In the genomic region with DNA sequence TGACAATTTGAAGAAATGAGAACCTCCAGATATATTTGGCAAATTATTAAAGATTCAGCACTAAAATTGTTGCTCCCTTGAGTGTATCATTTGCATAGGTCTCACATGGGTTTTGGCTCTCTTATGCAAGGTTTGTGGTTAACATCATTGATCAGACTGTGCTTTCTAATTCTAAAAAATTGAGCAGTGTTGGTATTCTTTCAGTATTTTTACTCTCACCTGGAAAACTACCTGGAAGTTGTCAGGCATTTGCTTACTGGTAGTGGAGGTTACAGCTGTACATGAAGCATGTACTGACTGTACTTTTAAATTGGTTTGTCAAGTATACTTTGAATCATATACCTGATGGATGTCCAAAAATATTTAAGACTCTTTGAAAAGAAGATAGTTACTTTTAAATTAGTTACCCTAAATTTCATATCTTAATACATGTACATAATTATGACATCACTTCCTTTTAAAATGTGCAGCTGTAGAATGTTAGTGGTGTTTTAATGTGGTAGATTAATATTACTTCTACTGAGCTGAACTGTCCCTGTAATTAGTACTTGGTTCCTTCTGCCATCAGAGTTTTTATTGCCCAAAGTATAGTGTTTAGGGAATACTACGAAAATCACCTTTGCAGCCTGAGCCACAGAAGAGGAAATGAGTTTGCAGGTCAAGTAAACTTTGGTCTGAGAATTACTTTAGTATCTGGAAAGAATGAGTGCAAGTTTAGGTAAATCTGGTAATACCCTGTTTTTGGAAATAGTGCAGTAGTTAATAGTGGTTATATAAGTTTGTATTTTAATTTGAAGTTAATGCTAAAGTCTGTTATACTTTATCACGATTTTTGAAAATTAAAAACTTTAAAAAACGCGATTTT, we compare ENCODE assay signal across 8 cellular contexts. TPM values are rescaled to one million over a fixed set of nuclear protein-coding genes. Genes with fewer than 3 reads are reported as not detected.
DNase-seq lines count a peak whose midpoint lies in the region; ATAC-seq and TF ChIP-seq lines count a peak whose summit lies in the region.

No MANE protein-coding gene starts in this region.

- peak overlapping the region; percentile 100 for H3K27ac Mint-ChIP-seq in activated naive CD8-positive, alpha-beta T cell treated with anti-CD3 and anti-CD28 coated beads, Interleukin-2, amount 10 ng/mL, durations not matched to agents 7 days and 5 days

- H2BK5ac ChIP-seq in IMR-90 (ENCODE audit: low read depth, low read length, poor library complexity, severe bottlenecking), result peak overlapping the region; percentile 98

- ATAC-seq in IMR-90 (ENCODE audit: low read depth) (no peak), GM21786 (IDR thresholded peaks at IDR 0.05; ENCODE audit: unreplicated experiment) (no peak)
- no peak for ATAC-seq in activated naive CD8-positive, alpha-beta T cell treated with anti-CD3 and anti-CD28 coated beads, Interleukin-2, amount 10 ng/mL, durations not matched to agents 7 days and 5 days (ENCODE audit: low read depth)

- no peaks in the 10 kb centered on the region; a peak in 1 of 4 replicates for H3K79me1 ChIP-seq in IMR-90 (ENCODE audit: low read depth in 1 of 2, low read length in 2 of 2)

- peak overlapping the region; percentile 72 for H3K4me3 ChIP-seq in BLaER1
- peak overlapping the region; percentile 82 for H3K4me3 ChIP-seq in IMR-90 (ENCODE audit: insufficient read depth, low read depth, low read length)
- peak overlapping the region; percentile 60 to 65 for H3K4me3 ChIP-seq in tibial artery

- no peaks in the 10 kb centered on the region for H3K27me3 ChIP-seq in BLaER1
- H3K27me3 ChIP-seq in IMR-90 (ENCODE audit: control insufficient read depth, insufficient read depth, low read length), result no peaks in the 10 kb centered on the region
- no peaks in the 10 kb centered on the region for H3K27me3 ChIP-seq in layer of hippocampus (ENCODE audit: control insufficient read depth, insufficient read depth, low read length)
- no peaks in the 10 kb centered on the region for H3K27me3 ChIP-seq in tibial artery

- H3K4me3 Mint-ChIP-seq in activated naive CD8-positive, alpha-beta T cell treated with anti-CD3 and anti-CD28 coated beads, Interleukin-2, amount 10 ng/mL, durations not matched to agents 7 days and 5 days, result peak overlapping the region; percentile 99

- TF ChIP-seq POLR2A in IMR-90 (IDR thresholded peaks at IDR 0.05; ENCODE audit: low read depth, low read length), result no peak

- H3K4me1 ChIP-seq in BLaER1 (peaks cover 34% of the 10 kb centered on the region), IMR-90 (ENCODE audit: control insufficient read depth, insufficient read depth, low read length) (peaks cover 5% of the 10 kb centered on the region), tibial artery (peaks cover 0 to 67% (median 19%) of the 10 kb centered on the region in 4 donors)

- in situ Hi-C loops in IMR-90 (cut with MboI; ENCODE audit: low sequenced_read_pairs), result no loop called here

- H3K4me1 Mint-ChIP-seq in activated naive CD8-positive, alpha-beta T cell treated with anti-CD3 and anti-CD28 coated beads, Interleukin-2, amount 10 ng/mL, durations not matched to agents 7 days and 5 days, result peaks cover 48% of the 10 kb centered on the region

- DNase-seq in IMR-90 (no peak), tibial artery (no peak), nucleus accumbens (lab: John Stamatoyannopoulos, UW) (no peak)
- DNase-seq in activated naive CD8-positive, alpha-beta T cell treated with anti-CD3 and anti-CD28 coated beads, Interleukin-2, amount 10 ng/mL, durations not matched to agents 7 days and 5 days, result no peak
- DNase-seq in activated CD4-positive, alpha-beta T cell treated with anti-CD3 and anti-CD28 coated beads for 1 hour, result no peak

- no peak for TF ChIP-seq CTCF in IMR-90 (conservative IDR thresholded peaks at IDR 0.05; ENCODE audit: low read depth, low read length)
- TF ChIP-seq CTCF in tibial artery (IDR thresholded peaks at IDR 0.05), result no peak

- no peak overlapping the region for H2BK15ac ChIP-seq in IMR-90 (ENCODE audit: low read depth, low read length)

- no peak overlapping the region for H2BK20ac ChIP-seq in IMR-90 (ENCODE audit: low read depth, low read length)

- peak overlapping the region; percentile 93 for H3K23ac ChIP-seq in IMR-90 (ENCODE audit: low read depth, low read length)

- H3K27ac ChIP-seq in BLaER1 (peak overlapping the region; percentile 99), IMR-90 (ENCODE audit: insufficient read depth, low read length) (peak overlapping the region; percentile 98), layer of hippocampus (ENCODE audit: low read depth, low read length) (peak overlapping the region; percentile 94), tibial artery (peak overlapping the region; percentile 92 to 95)

- H3K9me1 ChIP-seq in IMR-90 (ENCODE audit: insufficient read depth, low read length), result no peaks in the 10 kb centered on the region

- H3K14ac ChIP-seq in IMR-90 (replicated peaks; ENCODE audit: low read depth, low read length), result peak overlapping the region; percentile 88

- peaks cover 8% of the 10 kb centered on the region; the same call in 1 of the 2 replicates for H3K36me3 ChIP-seq in BLaER1
- H3K36me3 ChIP-seq in IMR-90 (ENCODE audit: control insufficient read depth, insufficient read depth, low read length), result peaks cover 6% of the 10 kb centered on the region
- H3K36me3 ChIP-seq in tibial artery, result peaks cover 0 to 12% (median 5%) of the 10 kb centered on the region in 3 donors

- H4K91ac ChIP-seq in IMR-90 (ENCODE audit: insufficient read depth, low read depth, low read length), result peak overlapping the region; percentile 39; the same call in 1 of the 2 replicates

- H3K56ac ChIP-seq in IMR-90 (ENCODE audit: extremely low read depth, insufficient read depth, low read length), result peak overlapping the region; percentile 65

- H3K4ac ChIP-seq in IMR-90 (ENCODE audit: low read depth, low read length), result peak overlapping the region; percentile 65; the same call in 1 of the 2 replicates

- CTCF ChIA-PET in IMR-90 (lab: Yijun Ruan, JAX), result interaction anchor here (1.2 kb wide), 1 partner anchor 21 kb away, joined by 5 read pairs; no protein-coding TSS in a partner anchor

- H3K4me2 ChIP-seq in BLaER1 (peak overlapping the region; percentile 93), IMR-90 (ENCODE audit: low read depth, low read length) (peak overlapping the region; percentile 97)

- peak overlapping the region; percentile 24; the same call in 1 of the 2 replicates for H3K18ac ChIP-seq in IMR-90 (ENCODE audit: low read depth, low read length)

- H4K8ac ChIP-seq in IMR-90 (ENCODE audit: low read depth in 2 of 2, low read length in 2 of 2), result peak overlapping the region; percentile 33 to 80

- no peak overlapping the region for H2BK120ac ChIP-seq in IMR-90 (ENCODE audit: low read depth, low read length)

- H3K27me3 Mint-ChIP-seq in activated naive CD8-positive, alpha-beta T cell treated with anti-CD3 and anti-CD28 coated beads, Interleukin-2, amount 10 ng/mL, durations not matched to agents 7 days and 5 days, result no peaks in the 10 kb centered on the region

- no peak overlapping the region for H2AK5ac ChIP-seq in IMR-90 (ENCODE audit: low read depth, low read length)

- H3K9ac ChIP-seq in BLaER1 (peak overlapping the region; percentile 97), IMR-90 (ENCODE audit: low read depth, low read length) (peak overlapping the region; percentile 99)

- H3K9me3 ChIP-seq in BLaER1 (no peaks in the 10 kb centered on the region; the same call in 1 of the 2 replicates), IMR-90 (ENCODE audit: control insufficient read depth, insufficient read depth, low read length) (no peaks in the 10 kb centered on the region), tibial artery (no peaks in the 10 kb centered on the region)

- peaks cover 51% of the 10 kb centered on the region for H3K36me3 Mint-ChIP-seq in activated naive CD8-positive, alpha-beta T cell treated with anti-CD3 and anti-CD28 coated beads, Interleukin-2, amount 10 ng/mL, durations not matched to agents 7 days and 5 days

- POLR2A ChIA-PET in IMR-90 (lab: Charles Lee; ENCODE audit: unreplicated experiment), result interaction anchor here (1.0 to 1.5 kb wide), 2 partner anchors 21 to 101 kb away, joined by 7 to 12 read pairs; no protein-coding TSS in a partner anchor
- POLR2A ChIA-PET in activated naive CD8-positive, alpha-beta T cell treated with anti-CD3 and anti-CD28 coated beads, Interleukin-2, amount 10 ng/mL, durations not matched to agents 7 days and 5 days (lab: Charles Lee), result interaction anchor here (0.8 to 11.5 kb wide), 7 partner anchors 12 to 105 kb away, joined by 3 to 711 read pairs (median 23); no protein-coding TSS in a partner anchor

- peaks cover 24% of the 10 kb centered on the region; the same call in 1 of the 2 replicates for H4K20me1 ChIP-seq in BLaER1
- peaks cover 22% of the 10 kb centered on the region for H4K20me1 ChIP-seq in IMR-90 (ENCODE audit: insufficient read depth, low read length)

- dilution Hi-C loops in IMR-90 (cut with HindIII; ENCODE audit: low sequenced_read_pairs, unreplicated experiment), result no loop called here

- no TSS peak for BruUV-seq in IMR-90 (replicated peaks; lab: Mats Ljungman, UMichigan)

- no peak for TF ChIP-seq RAD21 in IMR-90 (IDR thresholded peaks at IDR 0.05; ENCODE audit: low read length)

- 0% methylated on average over 1 of the region's 4 CpGs; no CpG with 5 or more reads in 1 of the 2 experiments for WGBS in IMR-90 (ENCODE audit: extremely low coverage in 2 of 2, insufficient read length in 1 of 2), 2 experiments

- H2AFZ ChIP-seq in IMR-90 (replicated peaks; ENCODE audit: low read length, poor library complexity), result no peak overlapping the region

- H2AK9ac ChIP-seq in IMR-90 (replicated peaks; ENCODE audit: low read depth, low read length, poor library complexity), result no peak overlapping the region

- H3K9me3 Mint-ChIP-seq in activated naive CD8-positive, alpha-beta T cell treated with anti-CD3 and anti-CD28 coated beads, Interleukin-2, amount 10 ng/mL, durations not matched to agents 7 days and 5 days, result no peaks in the 10 kb centered on the region

- intact Hi-C loops in IMR-90 (cut with micrococcal nuclease), result no loop called here
- intact Hi-C loops in tibial artery (cut with DNase I; ENCODE audit: low total_unique reads), result no loop called here

- peak overlapping the region; percentile 89 for H4K5ac ChIP-seq in IMR-90 (ENCODE audit: low read depth, low read length)

TF ChIP-seq in IMR-90, 13 proteins besides CTCF, POLR2A, EP300 and RAD21 (continues in another document):
- TF ChIP-seq CHD1 (IDR thresholded peaks at IDR 0.05; ENCODE audit: low read depth, low read length), result 0 out of 2 replicates have a peak, but pooled peaks have one; percentile 64
- no peak for TF ChIP-seq SMC3 (IDR thresholded peaks at IDR 0.05; ENCODE audit: low read depth, low read length)

RNA-seq across cellular contexts. Expression of a gene that starts 2.8 kb away (rescaled TPM):
- 64.7 and 71.4 TPM in 2 replicates for total RNA-seq in IMR-90 (2012; rRNA removed)
- 37.8 and 44.9 TPM in 2 replicates for polyA plus RNA-seq in IMR-90 (2012; rRNA removed)
- polyA plus RNA-seq in IMR-90 (2012; cell fraction: cytosol; rRNA removed), result 9.0 and 12.0 TPM in 2 replicates
- 54.1 and 206 TPM in 2 replicates for polyA plus RNA-seq in IMR-90 (2012; cell fraction: nucleus; rRNA removed; ENCODE audit: low replicate concordance)
- 100 to 1,000 TPM; 218 to 236 TPM for total RNA-seq in activated naive CD8-positive, alpha-beta T cell treated with anti-CD3 and anti-CD28 coated beads, Interleukin-2, amount 10 ng/mL, durations not matched to agents 7 days and 5 days
